In genomic region chr3:196127308-196128040, GRCh38 we compare ENCODE assay signal across 10 cellular contexts. TPM values are rescaled to one million over a fixed set of nuclear protein-coding genes. Genes with fewer than 3 reads are reported as not detected.
DNase-seq lines count a peak whose midpoint lies in the region; ATAC-seq and TF ChIP-seq lines count a peak whose summit lies in the region.
"Had no signal": no experiment of that assay in that cellular context is flagged by ENCODE, and none has a peak within 500 bp of the region (broad histone marks: within the 10 kb centered on the region; RNA-seq: fewer than 3 reads in every experiment).

No MANE protein-coding gene starts in this region.

- H3K36me3 Mint-ChIP-seq in activated CD4-positive, alpha-beta memory T cell treated with anti-CD3 and anti-CD28 coated beads, Interleukin-2, amount 10 ng/mL, durations not matched to agents 7 days and 5 days (ENCODE audit: low read depth) = peaks cover 3% of the 10 kb centered on the region
- no peaks in the 10 kb centered on the region for H3K36me3 Mint-ChIP-seq in immature natural killer cell

- CTCF ChIA-PET in activated CD4-positive, alpha-beta memory T cell treated with anti-CD3 and anti-CD28 coated beads, Interleukin-2, amount 10 ng/mL, durations not matched to agents 7 days and 5 days (lab: Charles Lee) = interaction anchor here (0.5 to 1.5 kb wide), 8 partner anchors 36 to 263 kb away, joined by 3 to 9 read pairs (median 4); no protein-coding TSS in a partner anchor
- CTCF ChIA-PET in HEK293T (lab: Yijun Ruan, JAX) = no interaction called here

- peaks cover 32% of the 10 kb centered on the region for H3K4me1 Mint-ChIP-seq in activated CD4-positive, alpha-beta memory T cell treated with anti-CD3 and anti-CD28 coated beads, Interleukin-2, amount 10 ng/mL, durations not matched to agents 7 days and 5 days
- H3K4me1 Mint-ChIP-seq in immature natural killer cell = peaks cover 20% of the 10 kb centered on the region in 2 donors

- H3K27ac Mint-ChIP-seq in activated CD4-positive, alpha-beta memory T cell treated with anti-CD3 and anti-CD28 coated beads, Interleukin-2, amount 10 ng/mL, durations not matched to agents 7 days and 5 days = peak overlapping the region; percentile 91
- H3K27ac Mint-ChIP-seq in immature natural killer cell = peak overlapping the region in 5 of 6 donors; percentile 29 to 72 (median 60)

- peaks cover 3% of the 10 kb centered on the region for H3K9me3 Mint-ChIP-seq in activated CD4-positive, alpha-beta memory T cell treated with anti-CD3 and anti-CD28 coated beads, Interleukin-2, amount 10 ng/mL, durations not matched to agents 7 days and 5 days
- H3K9me3 Mint-ChIP-seq in immature natural killer cell = no peaks in the 10 kb centered on the region

- H3K4me3 Mint-ChIP-seq in activated CD4-positive, alpha-beta memory T cell treated with anti-CD3 and anti-CD28 coated beads, Interleukin-2, amount 10 ng/mL, durations not matched to agents 7 days and 5 days = peak overlapping the region; percentile 1
- peak overlapping the region; percentile 36 to 74 (median 44) for H3K4me3 Mint-ChIP-seq in immature natural killer cell

- POLR2A ChIA-PET in activated CD4-positive, alpha-beta memory T cell treated with anti-CD3 and anti-CD28 coated beads, Interleukin-2, amount 10 ng/mL, durations not matched to agents 7 days and 5 days (lab: Charles Lee) = interaction anchor here (0.5 to 2.4 kb wide), 12 partner anchors 9 to 330 kb away, joined by 3 to 36 read pairs (median 4); no protein-coding TSS in a partner anchor
- POLR2A ChIA-PET in HEK293T (lab: Yijun Ruan, JAX) = no interaction called here

- ATAC-seq in GM21381 (IDR thresholded peaks at IDR 0.05; ENCODE audit: unreplicated experiment) (peak; percentile 74), GM21717 (IDR thresholded peaks at IDR 0.05; ENCODE audit: unreplicated experiment) (no peak), GM19452 (IDR thresholded peaks at IDR 0.05; ENCODE audit: unreplicated experiment) (no peak), GM19395 (IDR thresholded peaks at IDR 0.05; ENCODE audit: unreplicated experiment) (no peak)

- DNase-seq in A172 (ENCODE audit: low spot score) (peak; percentile 30), immature natural killer cell (peak; percentile 41 to 52 (median 49)), HEK293T (ENCODE audit: extremely low spot score) (no peak)
- peak; percentile 65 for DNase-seq in activated CD4-positive, alpha-beta memory T cell treated with anti-CD3 and anti-CD28 coated beads, Interleukin-2, amount 10 ng/mL, durations not matched to agents 7 days and 5 days
- DNase-seq: C1 segment of cervical spinal cord, glutamatergic neuron had no signal

- H3K27me3 Mint-ChIP-seq in activated CD4-positive, alpha-beta memory T cell treated with anti-CD3 and anti-CD28 coated beads, Interleukin-2, amount 10 ng/mL, durations not matched to agents 7 days and 5 days = peaks cover 2% of the 10 kb centered on the region
- peaks cover 0 to 8% (median 4%) of the 10 kb centered on the region in 3 donors for H3K27me3 Mint-ChIP-seq in immature natural killer cell (ENCODE audit: low read depth in 3 of 3)

TF ChIP-seq in HEK293T, 16 proteins besides CTCF, POLR2A, EP300 and RAD21:
- no peak for TF ChIP-seq TARDBP (IDR thresholded peaks at IDR 0.05)
- TF ChIP-seq ZNF384 (IDR thresholded peaks at IDR 0.05) = no peak
- no peak for TF ChIP-seq BHLHE40 (IDR thresholded peaks at IDR 0.05; ENCODE audit: borderline replicate concordance)
TF ChIP-seq in HEK293T: peak in this region for 0.

RNA-seq across cellular contexts. Expression of gene TFRC, which starts 45.6 kb away (rescaled TPM):
- 120 and 160 TPM in 2 replicates for total RNA-seq in A172 (2014; rRNA removed; shearing (Covaris generic))
- total RNA-seq in activated CD4-positive, alpha-beta memory T cell treated with anti-CD3 and anti-CD28 coated beads, Interleukin-2, amount 10 ng/mL, durations not matched to agents 7 days and 5 days = 100 to 1,000 TPM; 326 to 330 TPM
- polyA plus RNA-seq in immature natural killer cell = 10 to 100 TPM in 1 of 3 donors, 1 to 10 TPM in 2; 8.9 to 11.0 (median 9.7) TPM
